In the genomic region with DNA sequence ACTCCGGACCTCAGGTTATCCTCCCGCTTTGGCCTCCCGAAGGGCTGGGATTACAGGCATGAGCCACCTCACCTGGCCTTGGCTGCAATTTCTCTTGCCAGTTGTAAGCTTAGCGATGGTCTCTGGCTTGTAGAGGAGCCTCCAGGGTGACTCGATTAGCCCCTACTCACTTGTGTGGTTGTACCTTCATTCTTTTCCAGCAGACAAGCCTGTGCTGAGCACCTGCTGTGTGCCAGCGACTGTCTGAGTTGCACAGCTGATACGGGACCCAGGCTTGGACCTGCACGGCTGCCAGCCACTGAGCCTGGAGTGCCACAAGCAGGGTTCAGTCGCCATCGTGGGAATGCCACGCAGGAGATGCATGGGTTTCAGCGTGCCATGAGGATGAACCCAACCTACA, we compare ENCODE assay signal across 9 cellular contexts.
"Had no signal": no experiment of that assay in that cellular context is flagged by ENCODE, and none has a peak within 500 bp of the region (broad histone marks: within the 10 kb centered on the region; RNA-seq: fewer than 3 reads in every experiment).

No MANE protein-coding gene starts in this region.

- H3K4me2 ChIP-seq: KMS-11 had no signal

- H3K27ac ChIP-seq: GM23248, HL-60, KMS-11 had no signal

- H3K4me3 Mint-ChIP-seq: H9, IgD-negative memory B cell had no signal

- H3K9ac ChIP-seq: GM23248, KMS-11 had no signal

- H3K4me3 ChIP-seq: GM23248 had no signal

- H3K9me3 Mint-ChIP-seq: IgD-negative memory B cell had no signal

- H2AFZ ChIP-seq: GM23248 had no signal

- H3K27ac Mint-ChIP-seq: H9, IgD-negative memory B cell had no signal

- DNase-seq: GM23248, GOT3, H9, HCEC 1CT, Karpas-422, KBM-7 had no signal
